Comparison of ENCODE assay signal across 15 cellular contexts in the genomic region with DNA sequence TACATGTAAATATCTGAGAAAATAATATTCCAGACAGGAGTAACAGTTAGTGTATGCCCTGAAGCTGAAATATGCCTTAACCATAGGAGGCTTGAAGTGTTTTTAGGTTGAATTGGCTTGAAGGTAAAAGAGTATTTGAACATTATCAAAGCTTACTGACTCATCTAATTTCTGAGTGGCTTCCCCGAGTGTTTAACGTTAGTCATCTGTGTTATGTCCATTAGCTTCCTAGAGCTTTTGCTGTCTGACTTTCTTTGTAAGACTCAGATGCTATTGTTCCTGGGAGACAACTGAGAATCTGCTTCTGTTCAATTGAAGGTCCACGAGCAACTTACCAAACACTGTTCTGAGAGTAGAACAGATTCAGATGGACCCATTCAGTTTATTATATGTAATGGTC.
DNase-seq lines count a peak whose midpoint lies in the region; ATAC-seq, FAIRE-seq and TF ChIP-seq lines count a peak whose summit lies in the region.
"Had no signal": no experiment of that assay in that cellular context is flagged by ENCODE, and none has a peak within 500 bp of the region (broad histone marks: within the 10 kb centered on the region; RNA-seq: fewer than 3 reads in every experiment).

No MANE protein-coding gene starts in this region.

- CTCF ChIA-PET in AG04449 (lab: Yijun Ruan, JAX) = no interaction called here
- CTCF ChIA-PET in activated CD4-positive, alpha-beta T cell treated with anti-CD3 and anti-CD28 coated beads for 36 hours (lab: Charles Lee) = no interaction called here

- peaks cover 16% of the 10 kb centered on the region for H3K36me3 Mint-ChIP-seq in HFFc6 (ENCODE audit: low read depth)
- no peaks in the 10 kb centered on the region for H3K36me3 Mint-ChIP-seq in activated CD4-positive, alpha-beta T cell treated with anti-CD3 and anti-CD28 coated beads for 36 hours (ENCODE audit: low read depth)
- H3K36me3 Mint-ChIP-seq: activated CD8-positive, alpha-beta memory T cell treated with anti-CD3 and anti-CD28 coated beads, Interleukin-2, amount 10 ng/mL, durations not matched to agents 7 days and 5 days; activated naive CD8-positive, alpha-beta T cell treated with anti-CD3 and anti-CD28 coated beads, Interleukin-2, amount 10 ng/mL, durations not matched to agents 7 days and 5 days had no signal

- peak overlapping the region; percentile 53 for H3K4me3 Mint-ChIP-seq in HFFc6
- H3K4me3 Mint-ChIP-seq in activated CD4-positive, alpha-beta T cell treated with anti-CD3 and anti-CD28 coated beads for 36 hours = no peak overlapping the region
- H3K4me3 Mint-ChIP-seq: activated CD8-positive, alpha-beta memory T cell treated with anti-CD3 and anti-CD28 coated beads, Interleukin-2, amount 10 ng/mL, durations not matched to agents 7 days and 5 days; activated naive CD8-positive, alpha-beta T cell treated with anti-CD3 and anti-CD28 coated beads, Interleukin-2, amount 10 ng/mL, durations not matched to agents 7 days and 5 days had no signal

- no peak overlapping the region for H2AFZ ChIP-seq in hepatocyte

- FAIRE-seq in small intestine (lab: Jason Lieb, UNC) = no peak
- FAIRE-seq: K562 had no signal

- H3K9me3 ChIP-seq in hepatocyte (ENCODE audit: low read depth) (no peaks in the 10 kb centered on the region), small intestine (ENCODE audit: control insufficient read depth, low read depth) (no peaks in the 10 kb centered on the region)
- H3K9me3 ChIP-seq: BLaER1 treated with 17β-estradiol and CSF1 and Interleukin-3, amounts not matched to agents 10 nM and 100 nM; upper lobe of left lung had no signal

- no peaks in the 10 kb centered on the region for H3K9me3 Mint-ChIP-seq in HFFc6
- no peaks in the 10 kb centered on the region for H3K9me3 Mint-ChIP-seq in activated CD4-positive, alpha-beta T cell treated with anti-CD3 and anti-CD28 coated beads for 36 hours (ENCODE audit: low read depth)
- H3K9me3 Mint-ChIP-seq: activated naive CD8-positive, alpha-beta T cell treated with anti-CD3 and anti-CD28 coated beads, Interleukin-2, amount 10 ng/mL, durations not matched to agents 7 days and 5 days had no signal

- H3K27ac ChIP-seq in hepatocyte (no peak overlapping the region), small intestine (ENCODE audit: low read depth in 1 of 2, low read length in 1 of 2) (no peak overlapping the region)
- H3K27ac ChIP-seq: BLaER1 treated with 17β-estradiol and CSF1 and Interleukin-3, amounts not matched to agents 10 nM and 100 nM had no signal

- H3K27ac Mint-ChIP-seq in HFFc6 = peak overlapping the region; percentile 92
- no peak overlapping the region for H3K27ac Mint-ChIP-seq in activated CD4-positive, alpha-beta T cell treated with anti-CD3 and anti-CD28 coated beads for 36 hours
- H3K27ac Mint-ChIP-seq: activated CD8-positive, alpha-beta memory T cell treated with anti-CD3 and anti-CD28 coated beads, Interleukin-2, amount 10 ng/mL, durations not matched to agents 7 days and 5 days; activated naive CD8-positive, alpha-beta T cell treated with anti-CD3 and anti-CD28 coated beads, Interleukin-2, amount 10 ng/mL, durations not matched to agents 7 days and 5 days had no signal

- H3K4me1 ChIP-seq in hepatocyte (ENCODE audit: insufficient read depth) (no peaks in the 10 kb centered on the region), small intestine (ENCODE audit: control insufficient read depth in 2 of 2, insufficient read depth in 1 of 2, low read depth in 1 of 2, low read length in 1 of 2) (no peaks in the 10 kb centered on the region)
- H3K4me1 ChIP-seq: upper lobe of left lung had no signal

- H3K4me1 Mint-ChIP-seq in HFFc6 (ENCODE audit: low read depth) = peaks cover 69% of the 10 kb centered on the region
- H3K4me1 Mint-ChIP-seq in activated CD4-positive, alpha-beta T cell treated with anti-CD3 and anti-CD28 coated beads for 36 hours = no peaks in the 10 kb centered on the region
- H3K4me1 Mint-ChIP-seq: activated CD8-positive, alpha-beta memory T cell treated with anti-CD3 and anti-CD28 coated beads, Interleukin-2, amount 10 ng/mL, durations not matched to agents 7 days and 5 days; activated naive CD8-positive, alpha-beta T cell treated with anti-CD3 and anti-CD28 coated beads, Interleukin-2, amount 10 ng/mL, durations not matched to agents 7 days and 5 days had no signal

- no peaks in the 10 kb centered on the region for H3K79me2 ChIP-seq in hepatocyte

- DNase-seq in AG04449 (ENCODE audit: low read depth, low spot score) (peak; percentile 41), HFFc6 (peak; percentile 76), astrocyte of the hippocampus (ENCODE audit: low read depth, low spot score) (peak; percentile 57), kidney epithelial cell (ENCODE audit: low read depth) (peak; percentile 59), hepatocyte (ENCODE audit: low spot score) (no peak), small intestine (no peak)
- no peak for DNase-seq in activated CD4-positive, alpha-beta T cell treated with anti-CD3 and anti-CD28 coated beads for 36 hours
- DNase-seq in stimulated activated naive CD8-positive, alpha-beta T cell treated with anti-CD3 and anti-CD28 coated beads, Interleukin-15, Interleukin-2, amounts not matched to agents 100 U/mL and 50 U/mL, for 24 hours = no peak
- DNase-seq: activated CD8-positive, alpha-beta memory T cell treated with anti-CD3 and anti-CD28 coated beads, Interleukin-2, amount 10 ng/mL, durations not matched to agents 7 days and 5 days; activated naive CD8-positive, alpha-beta T cell treated with anti-CD3 and anti-CD28 coated beads, Interleukin-2, amount 10 ng/mL, durations not matched to agents 7 days and 5 days; NCI-H2029; upper lobe of left lung had no signal

- H3K9me2 ChIP-seq in hepatocyte (replicated peaks; ENCODE audit: insufficient read depth) = no peaks in the 10 kb centered on the region

- H3K27me3 Mint-ChIP-seq in HFFc6 (ENCODE audit: insufficient read depth) = no peaks in the 10 kb centered on the region
- H3K27me3 Mint-ChIP-seq in activated CD4-positive, alpha-beta T cell treated with anti-CD3 and anti-CD28 coated beads for 36 hours = peaks cover 3% of the 10 kb centered on the region

- 46% methylated on average over 3 of the region's 3 CpGs for WGBS in hepatocyte (ENCODE audit: low lambda C conversion rate, missing lambda C conversion rate)
- 83 to 94% (median 90%) methylated on average over 3 of the region's 3 CpGs for WGBS in small intestine, 3 donors

- no peak overlapping the region for H3K4me2 ChIP-seq in hepatocyte
- H3K4me2 ChIP-seq: BLaER1 treated with 17β-estradiol and CSF1 and Interleukin-3, amounts not matched to agents 10 nM and 100 nM had no signal

- TF ChIP-seq CTCF in AG04449 (IDR thresholded peaks at IDR 0.05; ENCODE audit: insufficient read depth, low read length, missing control alignments) (no peak), HFFc6 (IDR thresholded peaks at IDR 0.05) (no peak), kidney epithelial cell (IDR thresholded peaks at IDR 0.05; ENCODE audit: insufficient read depth, low read length, poor library complexity, severe bottlenecking) (no peak), hepatocyte (IDR thresholded peaks at IDR 0.05; ENCODE audit: poor library complexity) (no peak)

- POLR2A ChIA-PET in AG04449 (lab: Yijun Ruan, JAX) = no interaction called here
- POLR2A ChIA-PET in activated CD4-positive, alpha-beta T cell treated with anti-CD3 and anti-CD28 coated beads for 36 hours (lab: Charles Lee) = no interaction called here

- no peak for ATAC-seq in activated CD4-positive, alpha-beta T cell treated with anti-CD3 and anti-CD28 coated beads for 36 hours
- ATAC-seq in stimulated activated naive CD8-positive, alpha-beta T cell treated with anti-CD3 and anti-CD28 coated beads, Interleukin-15, Interleukin-2, amounts not matched to agents 100 U/mL and 50 U/mL, for 24 hours = no peak
- ATAC-seq: activated CD8-positive, alpha-beta memory T cell treated with anti-CD3 and anti-CD28 coated beads, Interleukin-2, amount 10 ng/mL, durations not matched to agents 7 days and 5 days; K562; sciatic nerve had no signal

- H3K36me3 ChIP-seq in kidney epithelial cell (ENCODE audit: control insufficient read depth, insufficient read depth, low read length) (no peaks in the 10 kb centered on the region), hepatocyte (replicated peaks; ENCODE audit: insufficient read depth, low read depth) (no peaks in the 10 kb centered on the region), small intestine (ENCODE audit: control insufficient read depth in 2 of 2, insufficient read depth in 2 of 2, low read length in 2 of 2) (no peaks in the 10 kb centered on the region)
- H3K36me3 ChIP-seq: BLaER1 treated with 17β-estradiol and CSF1 and Interleukin-3, amounts not matched to agents 10 nM and 100 nM; upper lobe of left lung had no signal

- no peaks in the 10 kb centered on the region for H4K20me1 ChIP-seq in hepatocyte (ENCODE audit: insufficient read depth, poor library complexity, severe bottlenecking)
- H4K20me1 ChIP-seq: BLaER1 treated with 17β-estradiol and CSF1 and Interleukin-3, amounts not matched to agents 10 nM and 100 nM had no signal

- intact Hi-C loops in activated CD4-positive, alpha-beta T cell treated with anti-CD3 and anti-CD28 coated beads for 36 hours (cut with DNase I, micrococcal nuclease) = no loop called here

- H3K4me3 ChIP-seq in AG04449 (ENCODE audit: low read depth, low read length) = no peak overlapping the region
- no peak overlapping the region for H3K4me3 ChIP-seq in kidney epithelial cell (ENCODE audit: low read depth, low read length)
- no peak overlapping the region for H3K4me3 ChIP-seq in hepatocyte
- no peak overlapping the region for H3K4me3 ChIP-seq in small intestine (ENCODE audit: low read depth in 1 of 2, low read length in 2 of 2)
- H3K4me3 ChIP-seq: BLaER1 treated with 17β-estradiol and CSF1 and Interleukin-3, amounts not matched to agents 10 nM and 100 nM; K562; upper lobe of left lung had no signal

- H3K27me3 ChIP-seq in kidney epithelial cell (ENCODE audit: control insufficient read depth, insufficient read depth, low read length) = no peaks in the 10 kb centered on the region
- no peaks in the 10 kb centered on the region for H3K27me3 ChIP-seq in hepatocyte
- no peaks in the 10 kb centered on the region for H3K27me3 ChIP-seq in small intestine (ENCODE audit: control insufficient read depth in 2 of 2, insufficient read depth in 2 of 2, low read length in 2 of 2)
- H3K27me3 ChIP-seq: BLaER1 treated with 17β-estradiol and CSF1 and Interleukin-3, amounts not matched to agents 10 nM and 100 nM; upper lobe of left lung had no signal

Comparison
In these comparisons a context has a peak if more than half of its experiments do, and no peak if none do; other contexts are left out.
1. DNase-seq: peak in AG04449 (single experiment), HFFc6 (single experiment), astrocyte of the hippocampus (single experiment) and kidney epithelial cell (single experiment); none in hepatocyte (single experiment), activated CD4-positive, alpha-beta T cell treated with anti-CD3 and anti-CD28 coated beads for 36 hours (single experiment), stimulated activated naive CD8-positive, alpha-beta T cell treated with anti-CD3 and anti-CD28 coated beads, Interleukin-15, Interleukin-2, amounts not matched to agents 100 U/mL and 50 U/mL, for 24 hours (single experiment) and small intestine (single experiment).